In genomic region chr17:48556534-48557401, GRCh38 we compare ENCODE assay signal across 16 cellular contexts. TPM values are rescaled to one million over a fixed set of nuclear protein-coding genes. Genes with fewer than 3 reads are reported as not detected.
A peak's percentile ranks its signal among the peaks of the same experiment; 100 is the strongest.
DNase-seq lines count a peak whose midpoint lies in the region; FAIRE-seq and TF ChIP-seq lines count a peak whose summit lies in the region.
"Had no signal": no experiment of that assay in that cellular context is flagged by ENCODE, and none has a peak within 500 bp of the region (broad histone marks: within the 10 kb centered on the region; RNA-seq: fewer than 3 reads in every experiment).

No MANE protein-coding gene starts in this region.

- H3K9ac ChIP-seq in GM23248 (peak overlapping the region; percentile 41), kidney (ENCODE audit: low read length in 2 of 2) (peak overlapping the region; percentile 21 to 68)

- H3K79me2 ChIP-seq in GM23248 (ENCODE audit: insufficient read depth) (peaks cover 63% of the 10 kb centered on the region), osteoblast (ENCODE audit: insufficient read depth, low read length) (no peaks in the 10 kb centered on the region)

- TF ChIP-seq POLR2A in sigmoid colon (IDR thresholded peaks at IDR 0.05), result no peak

- no peak for FAIRE-seq in kidney (lab: Jason Lieb, UNC)
- FAIRE-seq: bronchial epithelial cell had no signal

- 24 to 26% methylated on average over 7 of the region's 7 CpGs for WGBS in GM23248 (ENCODE audit: low coverage in 1 of 2, low lambda C conversion rate in 2 of 2, missing lambda C conversion rate in 2 of 2), 2 experiments
- 22 to 50% methylated on average over 7 of the region's 7 CpGs for WGBS in sigmoid colon, 2 donors

- H3K27me3 ChIP-seq in GM23248 (replicated peaks; ENCODE audit: insufficient read depth) (no peaks in the 10 kb centered on the region), ascending aorta (no peaks in the 10 kb centered on the region), sigmoid colon (no peaks in the 10 kb centered on the region), osteoblast (ENCODE audit: insufficient read depth, low read length) (peaks cover 84% of the 10 kb centered on the region)

- peaks cover 22% of the 10 kb centered on the region for H3K4me1 ChIP-seq in GM23248 (ENCODE audit: insufficient read depth)
- H3K4me1 ChIP-seq in ascending aorta, result peaks cover 15 to 72% of the 10 kb centered on the region in 2 donors
- H3K4me1 ChIP-seq in kidney (ENCODE audit: control insufficient read depth in 1 of 2, insufficient read depth in 1 of 2, low read depth in 1 of 2, low read length in 2 of 2), result peaks cover 31 to 46% of the 10 kb centered on the region in 2 donors
- peaks cover 0 to 98% (median 89%) of the 10 kb centered on the region in 4 donors for H3K4me1 ChIP-seq in sigmoid colon
- H3K4me1 ChIP-seq in osteoblast (ENCODE audit: insufficient read depth, low read length), result no peaks in the 10 kb centered on the region
- H3K4me1 ChIP-seq: foreskin keratinocyte had no signal

- H4K20me1 ChIP-seq in GM23248 (ENCODE audit: insufficient read depth), result no peaks in the 10 kb centered on the region
- no peaks in the 10 kb centered on the region for H4K20me1 ChIP-seq in osteoblast (ENCODE audit: insufficient read depth, low read length)

- peaks cover 17% of the 10 kb centered on the region for H3F3A ChIP-seq in GM23248 (ENCODE audit: insufficient read depth)

- H3K27ac ChIP-seq in GM23248 (peak overlapping the region; percentile 33), ascending aorta (peak overlapping the region; percentile 84 to 97), kidney (ENCODE audit: low read depth in 2 of 2, low read length in 2 of 2) (peak overlapping the region; percentile 63 to 88), sigmoid colon (peak overlapping the region; percentile 94 to 99 (median 96)), osteoblast (ENCODE audit: low read depth, low read length) (no peak overlapping the region)
- H3K27ac ChIP-seq: foreskin keratinocyte had no signal

- peak; percentile 42 for DNase-seq in GM23248
- DNase-seq in ascending aorta (ENCODE audit: low spot score in 2 of 2), result no peak
- no peak for DNase-seq in kidney
- DNase-seq in sigmoid colon, result no peak
- DNase-seq in osteoblast (ENCODE audit: insufficient read length, low spot score, missing footprints), result no peak
- no peak for DNase-seq in activated CD4-positive, alpha-beta T cell treated with anti-CD3 and anti-CD28 coated beads, Interleukin-2, amount 50 U/mL, for 1 hour
- DNase-seq in HCEC 1CT, result no peak
- no peak for DNase-seq in RPMI8226
- DNase-seq: activated CD8-positive, alpha-beta memory T cell treated with anti-CD3 and anti-CD28 coated beads, Interleukin-2, amount 50 U/mL, for 48 hours; CD4-positive, CD25-positive, alpha-beta regulatory T cell; foreskin keratinocyte; NCI-H2171 treated with DMSO at 0.1 percent for 48 hours; right cardiac atrium had no signal

- intact Hi-C loops in ascending aorta (cut with DNase I) (no loop called here), kidney (cut with DNase I) (no loop called here), sigmoid colon (cut with DNase I) (no loop called here)

- TF ChIP-seq EP300 in sigmoid colon (IDR thresholded peaks at IDR 0.05), result no peak

- H3K4me3 ChIP-seq in GM23248 (peak overlapping the region; percentile 45), ascending aorta (peak overlapping the region; percentile 12 to 80), kidney (ENCODE audit: low read length in 2 of 2) (peak overlapping the region; percentile 16 to 59), sigmoid colon (peak overlapping the region in 3 of 4 donors; percentile 49 to 52 (median 51)), osteoblast (ENCODE audit: insufficient read depth, low read length) (no peak overlapping the region)

- no peaks in the 10 kb centered on the region for H3K9me2 ChIP-seq in GM23248 (ENCODE audit: insufficient read depth)

- in situ Hi-C loops in GM23248 (cut with MboI), result no loop called here

- H3K36me3 ChIP-seq in GM23248 (ENCODE audit: low read depth), result no peaks in the 10 kb centered on the region
- H3K36me3 ChIP-seq in ascending aorta, result peaks cover 4 to 5% of the 10 kb centered on the region in 2 donors
- H3K36me3 ChIP-seq in kidney (ENCODE audit: control insufficient read depth in 1 of 2, insufficient read depth in 2 of 2, low read length in 2 of 2), result no peaks in the 10 kb centered on the region
- H3K36me3 ChIP-seq in sigmoid colon, result no peaks in the 10 kb centered on the region
- no peaks in the 10 kb centered on the region for H3K36me3 ChIP-seq in osteoblast (ENCODE audit: insufficient read depth, low read length)

- no peak for TF ChIP-seq CTCF in ascending aorta (IDR thresholded peaks at IDR 0.05)
- no peak for TF ChIP-seq CTCF in kidney (IDR thresholded peaks at IDR 0.05; ENCODE audit: borderline replicate concordance, extremely low read depth, insufficient read depth)
- no peak for TF ChIP-seq CTCF in sigmoid colon (IDR thresholded peaks at IDR 0.05)
- TF ChIP-seq CTCF in osteoblast (IDR thresholded peaks at IDR 0.05; ENCODE audit: extremely low read depth, low read depth, low read length), result no peak

- no peaks in the 10 kb centered on the region for H3K9me3 ChIP-seq in GM23248 (ENCODE audit: low read depth)
- no peaks in the 10 kb centered on the region for H3K9me3 ChIP-seq in ascending aorta
- no peaks in the 10 kb centered on the region for H3K9me3 ChIP-seq in kidney (ENCODE audit: control insufficient read depth in 1 of 2, low read length in 2 of 2)
- H3K9me3 ChIP-seq in sigmoid colon, result no peaks in the 10 kb centered on the region
- no peaks in the 10 kb centered on the region for H3K9me3 ChIP-seq in osteoblast (ENCODE audit: low read depth, low read length)

- peak overlapping the region; percentile 46 for H2AFZ ChIP-seq in GM23248
- no peak overlapping the region for H2AFZ ChIP-seq in osteoblast (ENCODE audit: low read length)

- H3K4me2 ChIP-seq in GM23248 (ENCODE audit: unreplicated experiment), result peak overlapping the region; percentile 71
- H3K4me2 ChIP-seq in osteoblast (ENCODE audit: insufficient read depth, low read length), result no peak overlapping the region

RNA-seq across cellular contexts. Expression of gene HOXB2, which starts 11.9 kb away (rescaled TPM):
- total RNA-seq in GM23248 (2014; rRNA removed; shearing (Covaris generic)), result 9.6 and 12.1 TPM in 2 replicates
- polyA plus RNA-seq in GM23248 (2016; fragmentation: Nextera tagmentation; extraction: Ambion mirVana), result 25.3 and 27.4 TPM in 2 replicates
- total RNA-seq in ascending aorta, result 55.3 TPM
- 61.9 TPM for total RNA-seq in kidney
- polyA plus RNA-seq in kidney (ENCODE audit: insufficient read depth, low read depth, low replicate concordance), result 30.7 TPM
- total RNA-seq in sigmoid colon, result 10 to 100 TPM; 44.9 to 86.1 (median 63.6) TPM
- 1 to 10 TPM; 1.6 to 7.8 (median 3.0) TPM for polyA plus RNA-seq in sigmoid colon
- total RNA-seq in osteoblast, result 2.1 and 3.3 TPM in 2 replicates
- total RNA-seq: bronchial epithelial cell had no signal

RNA-seq across cellular contexts. Expression of gene HOXB4, which starts 21.4 kb away (rescaled TPM):
- 2.2 and 3.3 TPM in 2 replicates for total RNA-seq in GM23248 (2014; rRNA removed; shearing (Covaris generic))
- 0.54 and 1.2 TPM in 2 replicates for polyA plus RNA-seq in GM23248 (2016; fragmentation: Nextera tagmentation; extraction: Ambion mirVana)
- 20.4 TPM for total RNA-seq in ascending aorta
- total RNA-seq in kidney, result 22.6 TPM
- polyA plus RNA-seq in kidney (ENCODE audit: insufficient read depth, low read depth, low replicate concordance), result 4.4 TPM
- 1 to 10 TPM; 4.6 to 8.3 (median 5.4) TPM for total RNA-seq in sigmoid colon
- polyA plus RNA-seq in sigmoid colon, result 1 to 10 TPM in 2 of 3 donors, under 1 TPM in 1; 0.23 to 2.7 (median 1.2) TPM
- total RNA-seq in osteoblast, result 0.29 and 0.36 TPM in 2 replicates
- total RNA-seq: bronchial epithelial cell had no signal

RNA-seq across cellular contexts. Expression of gene HOXB1, which starts 26.0 kb away (rescaled TPM):
- not detected in 2 replicates for total RNA-seq in GM23248 (2014; rRNA removed; shearing (Covaris generic))
- polyA plus RNA-seq in GM23248 (2016; fragmentation: Nextera tagmentation; extraction: Ambion mirVana) (not detected in 2 replicates), kidney (ENCODE audit: insufficient read depth, low read depth, low replicate concordance) (not detected), sigmoid colon (under 1 TPM in 2 of 3 donors, not detected in 1; 0.60 to 0.92 TPM)
- total RNA-seq in ascending aorta (not detected), kidney (not detected), sigmoid colon (under 1 TPM in 1 of 4 donors, not detected in 3; 0.27 TPM), osteoblast (not detected in 2 replicates)
- total RNA-seq: bronchial epithelial cell; CD4-positive, CD25-positive, alpha-beta regulatory T cell; foreskin keratinocyte; lung microvascular endothelial cell; right cardiac atrium; RPMI7951 had no signal
- polyA plus RNA-seq: CD4-positive, CD25-positive, alpha-beta regulatory T cell; foreskin keratinocyte; right cardiac atrium had no signal

RNA-seq across cellular contexts. Expression of gene HOXB3, which starts 33.3 kb away (rescaled TPM):
- total RNA-seq in GM23248 (2014; rRNA removed; shearing (Covaris generic)), result 1.9 and 4.8 TPM in 2 replicates
- 1.9 and 2.4 TPM in 2 replicates for polyA plus RNA-seq in GM23248 (2016; fragmentation: Nextera tagmentation; extraction: Ambion mirVana)
- 19.3 TPM for total RNA-seq in ascending aorta
- 99.0 TPM for total RNA-seq in kidney
- polyA plus RNA-seq in kidney (ENCODE audit: insufficient read depth, low read depth, low replicate concordance), result 12.1 TPM
- total RNA-seq in sigmoid colon, result 10 to 100 TPM; 25.3 to 64.3 (median 30.1) TPM
- polyA plus RNA-seq in sigmoid colon, result 10 to 100 TPM in 2 of 3 donors, 1 to 10 TPM in 1; 6.2 to 16.7 (median 10.2) TPM
- total RNA-seq in osteoblast, result 1.5 and 1.8 TPM in 2 replicates
- total RNA-seq: bronchial epithelial cell had no signal

RNA-seq across cellular contexts. Expression of gene HOXB5, which starts 36.8 kb away (rescaled TPM):
- 0.22 TPM in 1 of 2 replicates, not detected in the other for total RNA-seq in GM23248 (2014; rRNA removed; shearing (Covaris generic))
- polyA plus RNA-seq in GM23248 (2016; fragmentation: Nextera tagmentation; extraction: Ambion mirVana) (1.3 and 2.0 TPM in 2 replicates), kidney (ENCODE audit: insufficient read depth, low read depth, low replicate concordance) (12.3 TPM), sigmoid colon (10 to 100 TPM in 1 of 3 donors, 1 to 10 TPM in 2; 3.2 to 13.9 (median 4.2) TPM)
- total RNA-seq in ascending aorta (0.53 TPM), kidney (27.0 TPM), sigmoid colon (1 to 10 TPM; 1.5 to 2.5 (median 2.1) TPM), osteoblast (not detected in 2 replicates)
- total RNA-seq: bronchial epithelial cell; CD4-positive, CD25-positive, alpha-beta regulatory T cell; foreskin keratinocyte; lung microvascular endothelial cell had no signal
- polyA plus RNA-seq: CD4-positive, CD25-positive, alpha-beta regulatory T cell; foreskin keratinocyte had no signal
